8 cellular contexts compared by ENCODE assay signal in genomic region chr7:151028948-151029501, GRCh38. TPM values are rescaled to one million over a fixed set of nuclear protein-coding genes. Genes with fewer than 3 reads are reported as not detected.
DNase-seq lines count a peak whose midpoint lies in the region; FAIRE-seq and TF ChIP-seq lines count a peak whose summit lies in the region.

No MANE protein-coding gene starts in this region.

- H3K36me3 ChIP-seq in Caco-2 (ENCODE audit: control insufficient read depth, insufficient read depth, low read length) (no peaks in the 10 kb centered on the region), Peyer's patch (peaks cover 0 to 3% (median 0%) of the 10 kb centered on the region in 3 donors), ovary (no peaks in the 10 kb centered on the region)

- H3K4me3 Mint-ChIP-seq in Caco-2 (ENCODE audit: unreplicated experiment) = peak overlapping the region; percentile 87

- DNase-seq in Caco-2 = no peak
- no peak for DNase-seq in Peyer's patch
- DNase-seq in epithelial cell of proximal tubule (ENCODE audit: low read depth) = no peak
- no peak for DNase-seq in ovary
- DNase-seq in NCI-H128 (lab: John Stamatoyannopoulos, UW; ENCODE audit: unreplicated experiment) = no peak
- DNase-seq in ecto neural progenitor cell (ENCODE audit: low spot score) = no peak
- DNase-seq in RCC 7860 (ENCODE audit: low spot score) = no peak
- no peak for DNase-seq in SHP77 treated with DMSO at 0.1 percent for 48 hours (lab: John Stamatoyannopoulos, UW)

- peaks cover 35% of the 10 kb centered on the region for H3K4me1 Mint-ChIP-seq in Caco-2 (ENCODE audit: low read depth, unreplicated experiment)

- H3K4me1 ChIP-seq in Caco-2 = peaks cover 30% of the 10 kb centered on the region
- peaks cover 0 to 10% (median 3%) of the 10 kb centered on the region in 4 donors for H3K4me1 ChIP-seq in Peyer's patch
- peaks cover 4% of the 10 kb centered on the region for H3K4me1 ChIP-seq in ovary (ENCODE audit: insufficient read depth)

- intact Hi-C loops in Caco-2 (cut with micrococcal nuclease; ENCODE audit: unreplicated experiment) (loop anchor here (1.0 to 2.0 kb wide), 7 partner anchors 11 to 198 kb away; partner anchors contain the start of genes ABCF2 and TMUB1), ovary (cut with DNase I) (loop anchor here in 1 of 4 donors (2.0 kb wide), 1 partner anchor 58 kb away; the partner anchor contains the start of gene AGAP3)

- WGBS in ovary, 3 donors = 37 to 47% (median 38%) methylated on average over 17 of the region's 17 CpGs

- TF ChIP-seq CTCF in Caco-2 (IDR thresholded peaks at IDR 0.05; ENCODE audit: insufficient read depth in 1 of 2, low read depth in 1 of 2, low read length in 1 of 2, severe bottlenecking in 1 of 2, unreplicated experiment in 1 of 2) (peak in 1 of 2 experiments; percentile 25), Peyer's patch (IDR thresholded peaks at IDR 0.05) (no peak), epithelial cell of proximal tubule (conservative IDR thresholded peaks at IDR 0.05; ENCODE audit: low read depth, low read length) (no peak), ovary (IDR thresholded peaks at IDR 0.05) (no peak)

- no TSS peak for BruUV-seq in Caco-2 (replicated peaks; lab: Mats Ljungman, UMichigan)

- TF ChIP-seq EP300 in ovary (IDR thresholded peaks at IDR 0.05) = no peak

- peak overlapping the region; percentile 99 for H3K27ac Mint-ChIP-seq in Caco-2 (ENCODE audit: unreplicated experiment)

- H3K36me3 Mint-ChIP-seq in Caco-2 (ENCODE audit: insufficient read depth, unreplicated experiment) = peaks cover 15% of the 10 kb centered on the region

- H3K9me3 Mint-ChIP-seq in Caco-2 (ENCODE audit: unreplicated experiment) = no peaks in the 10 kb centered on the region

- TF ChIP-seq POLR2A in Peyer's patch (IDR thresholded peaks at IDR 0.05) = no peak
- no peak for TF ChIP-seq POLR2A in ovary (IDR thresholded peaks at IDR 0.05)

- H3K9me3 ChIP-seq in Caco-2 = no peaks in the 10 kb centered on the region
- H3K9me3 ChIP-seq in Peyer's patch = no peaks in the 10 kb centered on the region
- H3K9me3 ChIP-seq in ovary = no peaks in the 10 kb centered on the region

- H3K27me3 Mint-ChIP-seq in Caco-2 (ENCODE audit: insufficient read depth, unreplicated experiment) = no peaks in the 10 kb centered on the region

- CTCF ChIA-PET in Caco-2 (lab: Charles Lee) = interaction anchor here (0.6 to 2.0 kb wide), 16 partner anchors 10 to 198 kb away, joined by 3 to 54 read pairs (median 5); partner anchors contain the start of genes ABCF2, CDK5, SLC4A2 and TMUB1

- POLR2A ChIA-PET in Caco-2 (lab: Charles Lee) = interaction anchor here (0.7 to 1.9 kb wide), 7 partner anchors 30 to 198 kb away, joined by 3 to 20 read pairs (median 5); partner anchors contain the start of genes ABCF2 and FASTK

- FAIRE-seq in RCC 7860 (lab: Jason Lieb, UNC) = no peak

- H3K27ac ChIP-seq in Peyer's patch = peak overlapping the region; percentile 76 to 92 (median 85)
- H3K27ac ChIP-seq in ovary = peak overlapping the region in 1 of 2 donors; percentile 74

- peak overlapping the region; percentile 70 for H3K4me3 ChIP-seq in Caco-2 (ENCODE audit: low read depth, low read length)
- H3K4me3 ChIP-seq in Peyer's patch = peak overlapping the region; percentile 62 to 94 (median 76)
- H3K4me3 ChIP-seq in epithelial cell of proximal tubule (ENCODE audit: low read depth, low read length) = peak overlapping the region; percentile 84
- peak overlapping the region; percentile 82 for H3K4me3 ChIP-seq in ovary

- H3K27me3 ChIP-seq in Caco-2 (replicated peaks; ENCODE audit: control insufficient read depth, insufficient read depth, low read length) (no peaks in the 10 kb centered on the region), Peyer's patch (no peaks in the 10 kb centered on the region), ovary (no peaks in the 10 kb centered on the region)

RNA-seq across cellular contexts. Expression of gene ABCB8, which starts 0.8 kb away (rescaled TPM):
- 30.1 and 30.8 TPM in 2 replicates for total RNA-seq in Caco-2 (2022)
- 10 to 100 TPM; 23.1 to 79.7 (median 42.7) TPM for total RNA-seq in Peyer's patch
- 31.8 and 36.7 TPM in 2 replicates for total RNA-seq in epithelial cell of proximal tubule
- 10 to 100 TPM; 15.5 to 45.2 (median 29.1) TPM for total RNA-seq in ovary
- polyA plus RNA-seq in ovary = 10 to 100 TPM in 1 of 2 donors, 1 to 10 TPM in 1; 6.1 to 14.7 TPM

RNA-seq across cellular contexts. Expression of gene ATG9B, which starts 4.7 kb away (rescaled TPM):
- total RNA-seq in Caco-2 (2022) (4.3 and 4.8 TPM in 2 replicates), Peyer's patch (under 1 TPM in 2 of 4 donors, not detected in 2; 0.27 to 0.28 TPM), epithelial cell of proximal tubule (0.07 and 1.1 TPM in 2 replicates), ovary (1 to 10 TPM in 1 of 7 donors, under 1 TPM in 6; 0.18 to 1.0 (median 0.40) TPM)
- under 1 TPM; 0.03 to 0.19 TPM for polyA plus RNA-seq in ovary

RNA-seq across cellular contexts. Expression of gene ASIC3, which starts 19.3 kb away (rescaled TPM):
- total RNA-seq in Caco-2 (2022) (0.70 and 1.1 TPM in 2 replicates), Peyer's patch (10 to 100 TPM in 1 of 4 donors, 1 to 10 TPM in 3; 2.5 to 10.7 (median 5.0) TPM), epithelial cell of proximal tubule (2.5 TPM in 1 of 2 replicates, not detected in the other), ovary (1 to 10 TPM; 2.5 to 9.4 (median 4.5) TPM)
- polyA plus RNA-seq in ovary = 1 to 10 TPM; 1.0 to 2.9 TPM

RNA-seq across cellular contexts. Expression of gene CDK5, which starts 28.7 kb away (rescaled TPM):
- total RNA-seq in Caco-2 (2022) = 23.8 and 25.2 TPM in 2 replicates
- total RNA-seq in Peyer's patch = 10 to 100 TPM in 3 of 4 donors, 1 to 10 TPM in 1; 6.9 to 15.4 (median 13.8) TPM
- total RNA-seq in epithelial cell of proximal tubule = 19.3 and 21.1 TPM in 2 replicates
- total RNA-seq in ovary = 1 to 10 TPM; 2.7 to 5.9 (median 4.1) TPM
- polyA plus RNA-seq in ovary = 1 to 10 TPM; 3.8 to 9.4 TPM

RNA-seq across cellular contexts. Expression of gene SLC4A2, which starts 30.4 kb away (rescaled TPM):
- total RNA-seq in Caco-2 (2022) = 249 and 255 TPM in 2 replicates
- 100 to 1,000 TPM; 101 to 143 (median 121) TPM for total RNA-seq in Peyer's patch
- 115 and 164 TPM in 2 replicates for total RNA-seq in epithelial cell of proximal tubule
- total RNA-seq in ovary = 100 to 1,000 TPM in 4 of 7 donors, 10 to 100 TPM in 3; 55.6 to 127 (median 108) TPM
- polyA plus RNA-seq in ovary = 10 to 100 TPM; 10.5 to 53.2 TPM
